15 cellular contexts compared by ENCODE assay signal in the genomic region with DNA sequence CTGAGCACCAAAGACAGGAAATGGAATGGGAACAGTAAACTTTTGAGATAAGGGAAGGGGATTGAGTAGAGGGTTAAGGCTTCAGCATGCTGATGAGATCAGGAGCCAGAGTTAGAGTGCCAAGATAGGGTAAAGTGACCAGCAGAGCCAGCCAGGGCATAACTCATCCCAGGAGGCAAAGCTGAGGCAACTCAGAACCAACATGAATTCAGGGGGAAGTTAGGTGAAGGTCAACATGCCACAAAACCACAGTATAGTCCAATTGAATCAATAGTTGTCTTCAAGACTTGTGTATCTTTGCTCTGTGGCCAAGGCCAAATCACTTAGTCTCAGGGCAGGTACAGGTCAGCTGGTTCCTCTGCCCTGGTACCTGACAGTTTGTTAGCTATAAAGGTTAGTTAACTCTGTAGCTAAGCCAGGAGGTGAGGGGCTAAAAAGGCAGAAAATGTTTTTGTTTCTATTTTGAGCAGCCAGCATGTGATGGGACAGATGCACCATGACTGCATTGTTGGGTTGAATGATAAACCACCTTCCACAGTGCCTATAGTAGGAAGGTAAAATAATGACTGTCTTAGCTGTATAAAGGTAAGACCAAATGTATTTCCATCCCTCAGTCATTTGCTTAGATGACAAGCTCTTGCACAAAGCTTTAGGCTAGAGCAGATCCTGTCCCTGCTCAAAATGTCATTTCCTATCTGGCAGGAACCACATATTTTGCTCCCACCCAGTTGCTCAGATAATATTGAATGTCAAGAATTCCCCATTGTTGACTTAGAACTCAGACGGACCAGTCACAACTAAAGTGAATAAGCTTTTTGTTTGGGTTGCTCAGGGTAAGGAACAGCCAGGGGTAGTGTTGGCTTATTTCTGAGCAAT. TPM values are rescaled to one million over a fixed set of nuclear protein-coding genes. Genes with fewer than 3 reads are reported as not detected.
DNase-seq lines count a peak whose midpoint lies in the region; ATAC-seq, FAIRE-seq and TF ChIP-seq lines count a peak whose summit lies in the region.
"Had no signal": no experiment of that assay in that cellular context is flagged by ENCODE, and none has a peak within 500 bp of the region (broad histone marks: within the 10 kb centered on the region; RNA-seq: fewer than 3 reads in every experiment).

No MANE protein-coding gene starts in this region.

- H3K4me1 ChIP-seq in K562 (replicated peaks in 1 of 2; ENCODE audit: control insufficient read depth in 2 of 2, insufficient read depth in 2 of 2, low read length in 2 of 2) (no peaks in the 10 kb centered on the region), right atrium auricular region (peaks cover 0 to 60% of the 10 kb centered on the region in 2 donors), Caco-2 (no peaks in the 10 kb centered on the region)
- no peaks in the 10 kb centered on the region for H3K4me1 ChIP-seq in naive thymus-derived CD4-positive, alpha-beta T cell (ENCODE audit: control insufficient read depth in 2 of 2, insufficient read depth in 2 of 2, low read length in 2 of 2)

- in situ Hi-C loops in K562 (cut with MboI) = loop anchor here (25.0 kb wide), 1 partner anchor 1118 kb away; no protein-coding TSS in a partner anchor

- no peaks in the 10 kb centered on the region for H3K27me3 ChIP-seq in K562 (ENCODE audit: control insufficient read depth in 2 of 2, insufficient read depth in 2 of 2, low read length in 2 of 2)
- no peaks in the 10 kb centered on the region for H3K27me3 ChIP-seq in right atrium auricular region
- no peaks in the 10 kb centered on the region for H3K27me3 ChIP-seq in naive thymus-derived CD4-positive, alpha-beta T cell (ENCODE audit: control insufficient read depth in 2 of 2, insufficient read depth in 2 of 2, low read length in 2 of 2)
- H3K27me3 ChIP-seq in Caco-2 (replicated peaks; ENCODE audit: control insufficient read depth, insufficient read depth, low read length) = no peaks in the 10 kb centered on the region
- H3K27me3 ChIP-seq: thyroid gland had no signal

- no peak for ATAC-seq in activated CD4-positive, alpha-beta T cell treated with anti-CD3 and anti-CD28 coated beads for 36 hours
- ATAC-seq in K562 = no peak
- no peak for ATAC-seq in naive thymus-derived CD4-positive, alpha-beta T cell
- ATAC-seq: activated CD4-positive, CD25-positive, alpha-beta regulatory T cell treated with anti-CD3 and anti-CD28 coated beads, Interleukin-2, amount 50 U/mL, for 24 hours; GM23338 had no signal

- no peak overlapping the region for H3K9ac ChIP-seq in K562 (ENCODE audit: insufficient read depth in 1 of 2, low read depth in 2 of 2, low read length in 2 of 2)

- no peak for TF ChIP-seq POLR2A in K562 (conservative IDR thresholded peaks at IDR 0.05)

- H3K36me3 ChIP-seq in K562 (ENCODE audit: control insufficient read depth, insufficient read depth, low read length) (peaks cover 75% of the 10 kb centered on the region), right atrium auricular region (peaks cover 16% of the 10 kb centered on the region), Caco-2 (ENCODE audit: control insufficient read depth, insufficient read depth, low read length) (peaks cover 2% of the 10 kb centered on the region; the same call in 1 of the 2 replicates)
- H3K36me3 ChIP-seq in naive thymus-derived CD4-positive, alpha-beta T cell (ENCODE audit: control insufficient read depth in 2 of 3, insufficient read depth in 3 of 3, low read length in 3 of 3) = peaks cover 4 to 45% (median 7%) of the 10 kb centered on the region in 3 experiments

- H3K9me1 ChIP-seq in K562 (ENCODE audit: control insufficient read depth, insufficient read depth, low read length) = no peaks in the 10 kb centered on the region

- BruUV-seq in K562 (replicated peaks; lab: Mats Ljungman, UMichigan) (no TSS peak), Caco-2 (replicated peaks; lab: Mats Ljungman, UMichigan) (no TSS peak)

- no peaks in the 10 kb centered on the region for H3K79me2 ChIP-seq in K562 (ENCODE audit: control insufficient read depth, insufficient read depth, low read length)

- H3K36me3 Mint-ChIP-seq in activated CD4-positive, alpha-beta T cell treated with anti-CD3 and anti-CD28 coated beads for 36 hours (ENCODE audit: low read depth) = peaks cover 20% of the 10 kb centered on the region
- H3K36me3 Mint-ChIP-seq in naive thymus-derived CD4-positive, alpha-beta T cell = peaks cover 9 to 38% (median 14%) of the 10 kb centered on the region in 5 donors
- H3K36me3 Mint-ChIP-seq in Caco-2 (ENCODE audit: insufficient read depth, unreplicated experiment) = peaks cover 25% of the 10 kb centered on the region

- peak overlapping the region; percentile 1 for H3K27ac Mint-ChIP-seq in activated CD4-positive, alpha-beta T cell treated with anti-CD3 and anti-CD28 coated beads for 36 hours
- peak overlapping the region in 2 of 9 donors; percentile 17 to 46 for H3K27ac Mint-ChIP-seq in naive thymus-derived CD4-positive, alpha-beta T cell
- H3K27ac Mint-ChIP-seq in Caco-2 (ENCODE audit: unreplicated experiment) = no peak overlapping the region
- H3K27ac Mint-ChIP-seq: GM23338 had no signal

- H3K4me3 ChIP-seq in K562 (no peak overlapping the region), right atrium auricular region (no peak overlapping the region), Caco-2 (ENCODE audit: low read depth, low read length) (no peak overlapping the region)
- H3K4me3 ChIP-seq in naive thymus-derived CD4-positive, alpha-beta T cell (ENCODE audit: low read length) = no peak overlapping the region
- H3K4me3 ChIP-seq: GM23338, thyroid gland had no signal

- H3K4me1 Mint-ChIP-seq in activated CD4-positive, alpha-beta T cell treated with anti-CD3 and anti-CD28 coated beads for 36 hours = peaks cover 3% of the 10 kb centered on the region
- H3K4me1 Mint-ChIP-seq in naive thymus-derived CD4-positive, alpha-beta T cell = peaks cover 0 to 13% (median 6%) of the 10 kb centered on the region in 7 donors
- peaks cover 7% of the 10 kb centered on the region for H3K4me1 Mint-ChIP-seq in Caco-2 (ENCODE audit: low read depth, unreplicated experiment)
- H3K4me1 Mint-ChIP-seq: GM23338 had no signal

- 26% methylated on average over 1 of the region's 1 CpG for WGBS in K562 (ENCODE audit: insufficient coverage, low coverage, missing lambda C conversion rate)

- no peak for TF ChIP-seq RAD21 in K562 (CRISPR knock-in tag; conservative IDR thresholded peaks at IDR 0.05 in 1 of 2, IDR thresholded peaks at IDR 0.05 in 1 of 2)

- TF ChIP-seq CTCF in K562 (IDR thresholded peaks at IDR 0.05 in 2 of 3, conservative IDR thresholded peaks at IDR 0.05 in 1 of 3; ENCODE audit: insufficient read depth in 2 of 3, low read depth in 1 of 3, low read length in 3 of 3) (no peak), right atrium auricular region (IDR thresholded peaks at IDR 0.05) (no peak), Caco-2 (IDR thresholded peaks at IDR 0.05; ENCODE audit: insufficient read depth in 1 of 2, low read depth in 1 of 2, low read length in 1 of 2, severe bottlenecking in 1 of 2, unreplicated experiment in 1 of 2) (no peak)

- no peak overlapping the region for H3K4me2 ChIP-seq in K562 (ENCODE audit: insufficient read depth, low read length)
- H3K4me2 ChIP-seq: GM23338 had no signal

- no peak for TF ChIP-seq EP300 in K562 (IDR thresholded peaks at IDR 0.05; ENCODE audit: low read length)

- no peaks in the 10 kb centered on the region for H3K9me3 ChIP-seq in K562 (replicated peaks; ENCODE audit: control insufficient read depth, insufficient read depth, low read depth, low read length)
- H3K9me3 ChIP-seq in right atrium auricular region = no peaks in the 10 kb centered on the region
- H3K9me3 ChIP-seq in naive thymus-derived CD4-positive, alpha-beta T cell (ENCODE audit: control insufficient read depth in 2 of 3, low read length in 3 of 3) = no peaks in the 10 kb centered on the region
- H3K9me3 ChIP-seq in Caco-2 = no peaks in the 10 kb centered on the region
- H3K9me3 ChIP-seq: thyroid gland had no signal

- H3K27me3 Mint-ChIP-seq in activated CD4-positive, alpha-beta T cell treated with anti-CD3 and anti-CD28 coated beads for 36 hours = no peaks in the 10 kb centered on the region
- no peaks in the 10 kb centered on the region for H3K27me3 Mint-ChIP-seq in naive thymus-derived CD4-positive, alpha-beta T cell
- no peaks in the 10 kb centered on the region for H3K27me3 Mint-ChIP-seq in Caco-2 (ENCODE audit: insufficient read depth, unreplicated experiment)

- DNase-seq in activated CD4-positive, alpha-beta T cell treated with anti-CD3 and anti-CD28 coated beads for 36 hours = no peak
- DNase-seq in activated CD4-positive, alpha-beta T cell treated with anti-CD3 and anti-CD28 coated beads for 4 hours = no peak
- DNase-seq in K562 (ENCODE audit: extremely low read depth in 1 of 4, low spot score in 3 of 4) (no peak), right atrium auricular region (ENCODE audit: low spot score) (no peak), substantia nigra (lab: John Stamatoyannopoulos, UW) (peak in 1 of 49 donors; percentile 12), NCI-H2196 (lab: John Stamatoyannopoulos, UW; ENCODE audit: unreplicated experiment) (no peak), Caco-2 (no peak)
- DNase-seq in naive thymus-derived CD4-positive, alpha-beta T cell = no peak
- DNase-seq: DMS 273 treated with DMSO at 0.1 percent for 48 hours; effector CD8-positive, alpha-beta T cell; mesendoderm; NCI-H1417; thyroid gland had no signal

- H3K4me3 Mint-ChIP-seq in activated CD4-positive, alpha-beta T cell treated with anti-CD3 and anti-CD28 coated beads for 36 hours = no peak overlapping the region
- H3K4me3 Mint-ChIP-seq in naive thymus-derived CD4-positive, alpha-beta T cell = no peak overlapping the region
- H3K4me3 Mint-ChIP-seq in Caco-2 (ENCODE audit: unreplicated experiment) = no peak overlapping the region
- H3K4me3 Mint-ChIP-seq: GM23338 had no signal

- H4K20me1 ChIP-seq in K562 (replicated peaks; ENCODE audit: control insufficient read depth, insufficient read depth, low read length) = no peaks in the 10 kb centered on the region; the same call in 1 of the 2 replicates

- CTCF ChIA-PET in activated CD4-positive, alpha-beta T cell treated with anti-CD3 and anti-CD28 coated beads for 36 hours (lab: Charles Lee) = interaction anchor here (0.5 kb wide), 1 partner anchor 52 kb away, joined by 3 read pairs; no protein-coding TSS in a partner anchor
- CTCF ChIA-PET in K562 (lab: Yijun Ruan, JAX; ENCODE audit: low intra/inter-chr PET ratio) = no interaction called here
- CTCF ChIA-PET in naive thymus-derived CD4-positive, alpha-beta T cell (lab: Charles Lee) = interaction anchor here (0.6 kb wide), 1 partner anchor 294 kb away, joined by 4 read pairs; no protein-coding TSS in a partner anchor
- CTCF ChIA-PET in Caco-2 (lab: Charles Lee) = no interaction called here

- POLR2A ChIA-PET in activated CD4-positive, alpha-beta T cell treated with anti-CD3 and anti-CD28 coated beads for 36 hours (lab: Charles Lee) = no interaction called here
- POLR2A ChIA-PET in K562 (lab: Yijun Ruan, JAX) = interaction anchor here (0.6 to 0.8 kb wide), 2 partner anchors 111 to 516 kb away, joined by 3 read pairs; no protein-coding TSS in a partner anchor
- POLR2A ChIA-PET in naive thymus-derived CD4-positive, alpha-beta T cell (lab: Charles Lee) = interaction anchor here (0.7 kb wide), 1 partner anchor 880 kb away, joined by 3 read pairs; no protein-coding TSS in a partner anchor
- POLR2A ChIA-PET in Caco-2 (lab: Charles Lee) = no interaction called here

- H3K27ac ChIP-seq in K562 (ENCODE audit: extremely low read depth, low read depth, low read length) = no peak overlapping the region
- peak overlapping the region; percentile 28 to 29 for H3K27ac ChIP-seq in right atrium auricular region
- peak overlapping the region; percentile 67 for H3K27ac ChIP-seq in substantia nigra (ENCODE audit: low read depth, low read length, poor library complexity, severe bottlenecking)
- H3K27ac ChIP-seq in naive thymus-derived CD4-positive, alpha-beta T cell (ENCODE audit: low read depth, low read length) = no peak overlapping the region

- no peak overlapping the region for H2AFZ ChIP-seq in K562 (ENCODE audit: low read depth, low read length)
- H2AFZ ChIP-seq: GM23338 had no signal

- no peak for FAIRE-seq in K562 (lab: Jason Lieb, UNC)

- intact Hi-C loops in activated CD4-positive, alpha-beta T cell treated with anti-CD3 and anti-CD28 coated beads for 36 hours (cut with DNase I, micrococcal nuclease) = no loop called here
- intact Hi-C loops in K562 (cut with micrococcal nuclease) (no loop called here), Caco-2 (cut with micrococcal nuclease; ENCODE audit: unreplicated experiment) (no loop called here)
- intact Hi-C loops in naive thymus-derived CD4-positive, alpha-beta T cell (cut with micrococcal nuclease) = loop anchor here in 1 of 2 donors (5.0 kb wide), 1 partner anchor 323 kb away; no protein-coding TSS in a partner anchor

- H3K9me3 Mint-ChIP-seq in activated CD4-positive, alpha-beta T cell treated with anti-CD3 and anti-CD28 coated beads for 36 hours (ENCODE audit: low read depth) = no peaks in the 10 kb centered on the region
- H3K9me3 Mint-ChIP-seq in naive thymus-derived CD4-positive, alpha-beta T cell = no peaks in the 10 kb centered on the region
- H3K9me3 Mint-ChIP-seq in Caco-2 (ENCODE audit: unreplicated experiment) = no peaks in the 10 kb centered on the region
- H3K9me3 Mint-ChIP-seq: GM23338 had no signal

RNA-seq across cellular contexts. Expression of a gene that starts 15.8 kb away (rescaled TPM):
- total RNA-seq in activated CD4-positive, alpha-beta T cell treated with anti-CD3 and anti-CD28 coated beads for 36 hours = 10 to 100 TPM; 20.6 to 23.8 TPM
- total RNA-seq in K562 (2011; cell fraction: chromatin; rRNA removed; ENCODE audit: low replicate concordance) = 19.2 and 43.1 TPM in 2 replicates
- 12.0 and 14.1 TPM in 2 replicates for total RNA-seq in K562 (2011; cell fraction: nucleolus; rRNA removed)
- 25.6 and 32.9 TPM in 2 replicates for total RNA-seq in K562 (2011; cell fraction: nucleoplasm; rRNA removed)
- total RNA-seq in K562 (2014; rRNA removed) (37.3 and 37.5 TPM in 2 replicates), K562 (2014; rRNA removed; fragmentation: Illumina TruSeq; extraction: Trizol) (42.8 and 50.8 TPM in 2 replicates), K562 (2015; rRNA removed; fragmentation: Illumina TruSeq; extraction: Trizol) (38.6 and 45.5 TPM in 2 replicates), K562 (2021) (28.5 and 30.0 TPM in 2 replicates), right atrium auricular region (10 to 100 TPM; 17.0 to 17.3 TPM), Caco-2 (2022) (17.3 and 17.7 TPM in 2 replicates)
- polyA plus RNA-seq in K562 (2011; rRNA removed) (28.5 and 35.1 TPM in 2 replicates), K562 (2014; fragmentation: Illumina TruSeq; extraction: Trizol) (42.1 and 47.0 TPM in 2 replicates), K562 (2014; fragmentation: Nextera tagmentation; extraction: Ambion mirVana) (10 to 100 TPM; 10.6 to 13.0 TPM), K562 (2014; rRNA removed) (36.6 and 40.6 TPM in 2 replicates)
- polyA plus RNA-seq in K562 (2011; cell fraction: cytosol; rRNA removed) = 10.9 and 16.7 TPM in 2 replicates
- 18.9 and 21.9 TPM in 2 replicates for polyA plus RNA-seq in K562 (2011; cell fraction: nucleus; rRNA removed)
- 19.3 and 25.3 TPM in 2 replicates for polyA plus RNA-seq in K562 (2012)
- 24.9 and 30.1 TPM in 2 replicates for polyA minus RNA-seq in K562 (2011; rRNA and poly(A)+ RNA removed)
- polyA minus RNA-seq in K562 (2011; cell fraction: cytosol; rRNA and poly(A)+ RNA removed) = 9.1 and 14.6 TPM in 2 replicates
- polyA minus RNA-seq in K562 (2011; cell fraction: nucleus; rRNA and poly(A)+ RNA removed) = 14.9 and 28.0 TPM in 2 replicates
- 10 to 100 TPM in 3 of 5 experiments, 1 to 10 TPM in 2; 7.1 to 26.0 (median 15.8) TPM for total RNA-seq in naive thymus-derived CD4-positive, alpha-beta T cell
- 10 to 100 TPM; 12.6 to 16.8 TPM for polyA plus RNA-seq in naive thymus-derived CD4-positive, alpha-beta T cell

Comparison
In these comparisons a context has a peak if more than half of its experiments do, and no peak if none do; other contexts are left out.
1. H3K27ac ChIP-seq: peak in right atrium auricular region (2 of 2) and substantia nigra (single experiment); none in K562 (single experiment) and naive thymus-derived CD4-positive, alpha-beta T cell (single experiment).
2. CTCF ChIA-PET loops: an anchor here in activated CD4-positive, alpha-beta T cell treated with anti-CD3 and anti-CD28 coated beads for 36 hours (0.5 kb wide) and naive thymus-derived CD4-positive, alpha-beta T cell (0.6 kb wide); none called in K562 and Caco-2.
3. POLR2A ChIA-PET loops: an anchor here in K562 (0.6 to 0.8 kb wide) and naive thymus-derived CD4-positive, alpha-beta T cell (0.7 kb wide); none called in activated CD4-positive, alpha-beta T cell treated with anti-CD3 and anti-CD28 coated beads for 36 hours and Caco-2.